Comparison of ENCODE assay signal across 10 cellular contexts in the genomic region with DNA sequence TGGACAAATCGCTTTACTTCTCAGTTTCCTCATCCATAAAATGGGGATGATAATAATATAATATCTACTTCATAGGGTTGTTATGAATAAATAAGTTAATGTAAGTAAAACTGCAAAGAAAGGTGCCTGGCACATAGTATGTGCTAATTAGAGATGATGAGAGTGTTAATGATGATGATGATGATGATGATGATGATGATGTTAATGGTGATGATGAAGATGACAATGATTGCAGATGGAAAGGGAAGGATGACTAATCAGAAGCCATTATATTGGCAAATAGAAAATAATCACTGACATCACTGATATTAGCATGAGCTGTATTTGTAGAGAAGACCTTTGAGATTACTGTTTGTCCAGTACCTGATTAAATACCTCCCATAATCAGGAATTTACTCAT. TPM values are rescaled to one million over a fixed set of nuclear protein-coding genes. Genes with fewer than 3 reads are reported as not detected.
"Had no signal": no experiment of that assay in that cellular context is flagged by ENCODE, and none has a peak within 500 bp of the region (broad histone marks: within the 10 kb centered on the region; RNA-seq: fewer than 3 reads in every experiment).

No MANE protein-coding gene starts in this region.

- ATAC-seq: HCT116 had no signal

- H2AFZ ChIP-seq: GM23248 had no signal

- H3K4me3 ChIP-seq: GM23248, HAP-1 had no signal

- H3K4me1 ChIP-seq: HAP-1 had no signal

- FAIRE-seq: HTR-8/SVneo had no signal

- H3K9me3 ChIP-seq: HAP-1 had no signal

- H3K36me3 ChIP-seq: HAP-1 had no signal

- H3K27ac ChIP-seq: GM23248 had no signal

- H3K9ac ChIP-seq: GM23248 had no signal

- DNase-seq: GM23248, GOT3, H7, KG1 had no signal

RNA-seq across cellular contexts. Expression of a gene that starts 55.8 kb away (rescaled TPM):
- total RNA-seq: H4, HT-29 had no signal
- polyA plus RNA-seq: GM23248, IgD-negative memory B cell had no signal
